Comparison of ENCODE assay signal across 22 cellular contexts in genomic region chr5:88870280-88870679, GRCh38. TPM values are rescaled to one million over a fixed set of nuclear protein-coding genes. Genes with fewer than 3 reads are reported as not detected.
DNase-seq lines count a peak whose midpoint lies in the region; ATAC-seq and TF ChIP-seq lines count a peak whose summit lies in the region.
"Had no signal": no experiment of that assay in that cellular context is flagged by ENCODE, and none has a peak within 500 bp of the region (broad histone marks: within the 10 kb centered on the region; RNA-seq: fewer than 3 reads in every experiment).

No MANE protein-coding gene starts in this region.

- H3K79me2 ChIP-seq in MM.1S (ENCODE audit: low read length) = peaks cover 99% of the 10 kb centered on the region

- no peaks in the 10 kb centered on the region for H3K9me3 Mint-ChIP-seq in activated CD4-positive, alpha-beta T cell treated with anti-CD3 and anti-CD28 coated beads, Interleukin-2, amount 10 ng/mL, durations not matched to agents 7 days and 5 days
- H3K9me3 Mint-ChIP-seq: CD8-positive, alpha-beta T cell; H9; IgD-negative memory B cell had no signal

- peaks cover 28% of the 10 kb centered on the region for H4K20me1 ChIP-seq in MM.1S (ENCODE audit: insufficient read depth, low read length)

- no peak for TF ChIP-seq EP300 in sigmoid colon (IDR thresholded peaks at IDR 0.05)

- peaks cover 8% of the 10 kb centered on the region for H3K27me3 Mint-ChIP-seq in activated CD4-positive, alpha-beta T cell treated with anti-CD3 and anti-CD28 coated beads, Interleukin-2, amount 10 ng/mL, durations not matched to agents 7 days and 5 days
- H3K27me3 Mint-ChIP-seq: IgD-negative memory B cell had no signal

- H3K4me3 Mint-ChIP-seq in activated CD4-positive, alpha-beta T cell treated with anti-CD3 and anti-CD28 coated beads, Interleukin-2, amount 10 ng/mL, durations not matched to agents 7 days and 5 days = no peak overlapping the region
- H3K4me3 Mint-ChIP-seq: CD8-positive, alpha-beta T cell; H9; IgD-negative memory B cell had no signal

- H3K36me3 ChIP-seq in sigmoid colon = no peaks in the 10 kb centered on the region
- H3K36me3 ChIP-seq in MM.1S (replicated peaks; ENCODE audit: insufficient read depth, low read length) = peaks cover 8% of the 10 kb centered on the region
- H3K36me3 ChIP-seq: Peyer's patch had no signal

- peaks cover 0 to 12% (median 4%) of the 10 kb centered on the region in 4 donors for H3K4me1 ChIP-seq in sigmoid colon
- H3K4me1 ChIP-seq in MM.1S (ENCODE audit: low read length) = peaks cover 16% of the 10 kb centered on the region
- H3K4me1 ChIP-seq: A549, Peyer's patch had no signal

- no peak for TF ChIP-seq POLR2A in sigmoid colon (IDR thresholded peaks at IDR 0.05)

- no peak overlapping the region for H3K27ac ChIP-seq in sigmoid colon
- no peak overlapping the region for H3K27ac ChIP-seq in MM.1S (ENCODE audit: low read length)
- H3K27ac ChIP-seq: A549; BLaER1 treated with 17β-estradiol and CSF1 and Interleukin-3, amounts not matched to agents 10 nM and 100 nM; Peyer's patch had no signal

- POLR2A ChIA-PET in activated CD4-positive, alpha-beta T cell treated with anti-CD3 and anti-CD28 coated beads, Interleukin-2, amount 10 ng/mL, durations not matched to agents 7 days and 5 days (lab: Charles Lee) = no interaction called here

- ATAC-seq in left cardiac atrium (no peak), Right ventricle myocardium inferior (no peak)
- ATAC-seq: A549; CD8-positive, alpha-beta T cell had no signal

- intact Hi-C loops in left cardiac atrium (cut with DNase I) (no loop called here), Right ventricle myocardium inferior (cut with DNase I) (no loop called here), sigmoid colon (cut with DNase I) (no loop called here)

- no peaks in the 10 kb centered on the region for H3K9me2 ChIP-seq in MM.1S (replicated peaks; ENCODE audit: insufficient read depth, low read length)

- H3K27me3 ChIP-seq in sigmoid colon (no peaks in the 10 kb centered on the region), MM.1S (replicated peaks; ENCODE audit: insufficient read depth, low read length) (no peaks in the 10 kb centered on the region)
- H3K27me3 ChIP-seq: BLaER1 treated with 17β-estradiol and CSF1 and Interleukin-3, amounts not matched to agents 10 nM and 100 nM; Peyer's patch had no signal

- no peak overlapping the region for H3K4me3 ChIP-seq in sigmoid colon
- H3K4me3 ChIP-seq in MM.1S (ENCODE audit: low read length) = no peak overlapping the region
- H3K4me3 ChIP-seq: A549; BLaER1 treated with 17β-estradiol and CSF1 and Interleukin-3, amounts not matched to agents 10 nM and 100 nM; Peyer's patch had no signal

- 82 to 84% methylated on average over 2 of the region's 2 CpGs for WGBS in sigmoid colon, 2 donors

- TF ChIP-seq CTCF in sigmoid colon (IDR thresholded peaks at IDR 0.05) (no peak), MM.1S (IDR thresholded peaks at IDR 0.05; ENCODE audit: low read length) (no peak)

- no peak overlapping the region for H2AFZ ChIP-seq in MM.1S (ENCODE audit: low read length)

- CTCF ChIA-PET in activated CD4-positive, alpha-beta T cell treated with anti-CD3 and anti-CD28 coated beads, Interleukin-2, amount 10 ng/mL, durations not matched to agents 7 days and 5 days (lab: Charles Lee) = no interaction called here

- no peaks in the 10 kb centered on the region for H3K36me3 Mint-ChIP-seq in activated CD4-positive, alpha-beta T cell treated with anti-CD3 and anti-CD28 coated beads, Interleukin-2, amount 10 ng/mL, durations not matched to agents 7 days and 5 days (ENCODE audit: low read depth)
- H3K36me3 Mint-ChIP-seq: CD8-positive, alpha-beta T cell had no signal

- peak; percentile 17 for DNase-seq in left cardiac atrium
- DNase-seq in Right ventricle myocardium inferior (ENCODE audit: missing footprints) = no peak
- DNase-seq in NCI-H446 (lab: John Stamatoyannopoulos, UW) = peak; percentile 44 to 83
- DNase-seq in cerebellum (ENCODE audit: low spot score) = peak; percentile 20
- DNase-seq in activated CD4-positive, alpha-beta T cell treated with anti-CD3 and anti-CD28 coated beads, Interleukin-2, amount 10 ng/mL, durations not matched to agents 7 days and 5 days = no peak
- no peak for DNase-seq in stimulated activated CD4-positive, alpha-beta T cell treated with anti-CD3 and anti-CD28 coated beads, Interleukin-4, amount 100 ng/mL, for 24 hours
- no peak for DNase-seq in sigmoid colon
- no peak for DNase-seq in MM.1S
- DNase-seq: Calu3; CD8-positive, alpha-beta T cell; DMS79; H9; Kasumi-1; MV-4-11; NCI-H1694 treated with DMSO at 0.1 percent for 48 hours; NCI-H2107; NCI-H226; NCI-H69; Peyer's patch had no signal

- no peak overlapping the region for H3K27ac Mint-ChIP-seq in activated CD4-positive, alpha-beta T cell treated with anti-CD3 and anti-CD28 coated beads, Interleukin-2, amount 10 ng/mL, durations not matched to agents 7 days and 5 days
- H3K27ac Mint-ChIP-seq: CD8-positive, alpha-beta T cell; H9 had no signal

- H3F3A ChIP-seq in MM.1S (ENCODE audit: insufficient read depth, low read length) = peaks cover 8% of the 10 kb centered on the region; the same call in 1 of the 2 replicates

- H3K9me3 ChIP-seq in sigmoid colon (no peaks in the 10 kb centered on the region), MM.1S (replicated peaks; ENCODE audit: insufficient read depth, low read length) (no peaks in the 10 kb centered on the region)
- H3K9me3 ChIP-seq: A549, Peyer's patch had no signal

- no peak overlapping the region for H3K9ac ChIP-seq in MM.1S (ENCODE audit: low read length)
- H3K9ac ChIP-seq: BLaER1 treated with 17β-estradiol and CSF1 and Interleukin-3, amounts not matched to agents 10 nM and 100 nM had no signal

- no peak overlapping the region for H3K4me2 ChIP-seq in MM.1S (ENCODE audit: low read depth, low read length)
- H3K4me2 ChIP-seq: A549 had no signal

- no peaks in the 10 kb centered on the region for H3K4me1 Mint-ChIP-seq in activated CD4-positive, alpha-beta T cell treated with anti-CD3 and anti-CD28 coated beads, Interleukin-2, amount 10 ng/mL, durations not matched to agents 7 days and 5 days
- H3K4me1 Mint-ChIP-seq: H9 had no signal

RNA-seq across cellular contexts. Expression of gene MEF2C, which starts 12.7 kb away (rescaled TPM):
- 10 to 100 TPM; 48.3 to 53.7 TPM for total RNA-seq in left cardiac atrium
- total RNA-seq in Right ventricle myocardium inferior = 46.7 TPM
- 114 TPM for total RNA-seq in cerebellum
- total RNA-seq in activated CD4-positive, alpha-beta T cell treated with anti-CD3 and anti-CD28 coated beads, Interleukin-2, amount 10 ng/mL, durations not matched to agents 7 days and 5 days = under 1 TPM; 0.10 to 0.17 TPM
- 10 to 100 TPM; 32.1 to 51.4 (median 40.2) TPM for total RNA-seq in sigmoid colon
- 10 to 100 TPM in 1 of 3 donors, 1 to 10 TPM in 2; 2.8 to 14.9 (median 9.0) TPM for polyA plus RNA-seq in sigmoid colon

Comparison
In these comparisons a context has a peak if more than half of its experiments do, and no peak if none do; other contexts are left out.
1. DNase-seq: peak in left cardiac atrium (single experiment), NCI-H446 (2 of 2) and cerebellum (single experiment); none in Right ventricle myocardium inferior (single experiment), activated CD4-positive, alpha-beta T cell treated with anti-CD3 and anti-CD28 coated beads, Interleukin-2, amount 10 ng/mL, durations not matched to agents 7 days and 5 days (single experiment), stimulated activated CD4-positive, alpha-beta T cell treated with anti-CD3 and anti-CD28 coated beads, Interleukin-4, amount 100 ng/mL, for 24 hours (single experiment), sigmoid colon (single experiment) and MM.1S (single experiment).
2. RNA of gene MEF2C, which starts 12.7 kb away (total RNA-seq): 114 TPM in cerebellum (single experiment), 48.3 to 53.7 TPM in left cardiac atrium, 32.1 to 51.4 TPM in sigmoid colon and 46.7 TPM in Right ventricle myocardium inferior (single experiment); 0.10 to 0.17 TPM in activated CD4-positive, alpha-beta T cell treated with anti-CD3 and anti-CD28 coated beads, Interleukin-2, amount 10 ng/mL, durations not matched to agents 7 days and 5 days; every median in the first group is over 10 times any median in the second.